ENCODE assay signal across 2 cellular contexts in the genomic region with DNA sequence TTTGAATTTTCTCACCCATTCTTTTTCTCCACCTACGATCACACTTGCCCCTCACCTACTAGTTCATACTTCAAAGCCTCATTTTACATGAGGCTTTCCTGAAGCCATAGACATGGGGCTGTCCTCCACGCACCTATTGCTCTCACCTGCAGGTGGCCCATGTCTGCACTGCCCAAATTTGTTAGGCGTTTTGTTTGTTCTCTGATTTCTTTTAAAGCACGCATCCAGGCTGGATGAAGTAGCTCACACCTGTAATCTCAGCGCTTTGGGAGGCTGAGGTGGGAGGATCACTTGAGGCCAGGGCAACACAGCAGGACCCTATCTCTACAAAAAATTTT.
TF ChIP-seq lines count a peak whose summit lies in the region.

No MANE protein-coding gene starts in this region.

TF ChIP-seq in GM12878, 131 proteins besides CTCF, POLR2A, EP300 and RAD21 (continued from another document):
- TF ChIP-seq, protein P1, sequence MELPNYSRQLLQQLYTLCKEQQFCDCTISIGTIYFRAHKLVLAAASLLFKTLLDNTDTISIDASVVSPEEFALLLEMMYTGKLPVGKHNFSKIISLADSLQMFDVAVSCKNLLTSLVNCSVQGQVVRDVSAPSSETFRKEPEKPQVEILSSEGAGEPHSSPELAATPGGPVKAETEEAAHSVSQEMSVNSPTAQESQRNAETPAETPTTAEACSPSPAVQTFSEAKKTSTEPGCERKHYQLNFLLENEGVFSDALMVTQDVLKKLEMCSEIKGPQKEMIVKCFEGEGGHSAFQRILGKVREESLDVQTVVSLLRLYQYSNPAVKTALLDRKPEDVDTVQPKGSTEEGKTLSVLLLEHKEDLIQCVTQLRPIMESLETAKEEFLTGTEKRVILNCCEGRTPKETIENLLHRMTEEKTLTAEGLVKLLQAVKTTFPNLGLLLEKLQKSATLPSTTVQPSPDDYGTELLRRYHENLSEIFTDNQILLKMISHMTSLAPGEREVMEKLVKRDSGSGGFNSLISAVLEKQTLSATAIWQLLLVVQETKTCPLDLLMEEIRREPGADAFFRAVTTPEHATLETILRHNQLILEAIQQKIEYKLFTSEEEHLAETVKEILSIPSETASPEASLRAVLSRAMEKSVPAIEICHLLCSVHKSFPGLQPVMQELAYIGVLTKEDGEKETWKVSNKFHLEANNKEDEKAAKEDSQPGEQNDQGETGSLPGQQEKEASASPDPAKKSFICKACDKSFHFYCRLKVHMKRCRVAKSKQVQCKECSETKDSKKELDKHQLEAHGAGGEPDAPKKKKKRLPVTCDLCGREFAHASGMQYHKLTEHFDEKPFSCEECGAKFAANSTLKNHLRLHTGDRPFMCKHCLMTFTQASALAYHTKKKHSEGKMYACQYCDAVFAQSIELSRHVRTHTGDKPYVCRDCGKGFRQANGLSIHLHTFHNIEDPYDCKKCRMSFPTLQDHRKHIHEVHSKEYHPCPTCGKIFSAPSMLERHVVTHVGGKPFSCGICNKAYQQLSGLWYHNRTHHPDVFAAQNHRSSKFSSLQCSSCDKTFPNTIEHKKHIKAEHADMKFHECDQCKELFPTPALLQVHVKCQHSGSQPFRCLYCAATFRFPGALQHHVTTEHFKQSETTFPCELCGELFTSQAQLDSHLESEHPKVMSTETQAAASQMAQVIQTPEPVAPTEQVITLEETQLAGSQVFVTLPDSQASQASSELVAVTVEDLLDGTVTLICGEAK (IDR thresholded peaks at IDR 0.05; ENCODE audit: borderline replicate concordance) = peak; percentile 22; the same call in 1 of the 2 replicates

TF ChIP-seq in SK-N-SH treated with all-trans-retinoic acid at 6 μM for 48 hours, 23 proteins besides CTCF, POLR2A, EP300 and RAD21 (continued from another document):
- TF ChIP-seq, protein P2, sequence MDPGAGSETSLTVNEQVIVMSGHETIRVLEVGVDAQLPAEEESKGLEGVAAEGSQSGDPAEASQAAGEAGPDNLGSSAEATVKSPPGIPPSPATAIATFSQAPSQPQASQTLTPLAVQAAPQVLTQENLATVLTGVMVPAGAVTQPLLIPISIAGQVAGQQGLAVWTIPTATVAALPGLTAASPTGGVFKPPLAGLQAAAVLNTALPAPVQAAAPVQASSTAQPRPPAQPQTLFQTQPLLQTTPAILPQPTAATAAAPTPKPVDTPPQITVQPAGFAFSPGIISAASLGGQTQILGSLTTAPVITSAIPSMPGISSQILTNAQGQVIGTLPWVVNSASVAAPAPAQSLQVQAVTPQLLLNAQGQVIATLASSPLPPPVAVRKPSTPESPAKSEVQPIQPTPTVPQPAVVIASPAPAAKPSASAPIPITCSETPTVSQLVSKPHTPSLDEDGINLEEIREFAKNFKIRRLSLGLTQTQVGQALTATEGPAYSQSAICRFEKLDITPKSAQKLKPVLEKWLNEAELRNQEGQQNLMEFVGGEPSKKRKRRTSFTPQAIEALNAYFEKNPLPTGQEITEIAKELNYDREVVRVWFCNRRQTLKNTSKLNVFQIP (CRISPR knock-in tag; IDR thresholded peaks at IDR 0.05; ENCODE audit: borderline replicate concordance, low read depth) = no peak
- TF ChIP-seq GLIS3 (CRISPR knock-in tag; IDR thresholded peaks at IDR 0.05) = no peak
- no peak for TF ChIP-seq TCF4 (CRISPR knock-in tag; IDR thresholded peaks at IDR 0.05; ENCODE audit: borderline replicate concordance)
- TF ChIP-seq, protein P3, sequence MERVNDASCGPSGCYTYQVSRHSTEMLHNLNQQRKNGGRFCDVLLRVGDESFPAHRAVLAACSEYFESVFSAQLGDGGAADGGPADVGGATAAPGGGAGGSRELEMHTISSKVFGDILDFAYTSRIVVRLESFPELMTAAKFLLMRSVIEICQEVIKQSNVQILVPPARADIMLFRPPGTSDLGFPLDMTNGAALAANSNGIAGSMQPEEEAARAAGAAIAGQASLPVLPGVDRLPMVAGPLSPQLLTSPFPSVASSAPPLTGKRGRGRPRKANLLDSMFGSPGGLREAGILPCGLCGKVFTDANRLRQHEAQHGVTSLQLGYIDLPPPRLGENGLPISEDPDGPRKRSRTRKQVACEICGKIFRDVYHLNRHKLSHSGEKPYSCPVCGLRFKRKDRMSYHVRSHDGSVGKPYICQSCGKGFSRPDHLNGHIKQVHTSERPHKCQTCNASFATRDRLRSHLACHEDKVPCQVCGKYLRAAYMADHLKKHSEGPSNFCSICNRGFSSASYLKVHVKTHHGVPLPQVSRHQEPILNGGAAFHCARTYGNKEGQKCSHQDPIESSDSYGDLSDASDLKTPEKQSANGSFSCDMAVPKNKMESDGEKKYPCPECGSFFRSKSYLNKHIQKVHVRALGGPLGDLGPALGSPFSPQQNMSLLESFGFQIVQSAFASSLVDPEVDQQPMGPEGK (CRISPR knock-in tag; IDR thresholded peaks at IDR 0.05; ENCODE audit: borderline replicate concordance) = no peak
- TF ChIP-seq ZFP3 (CRISPR knock-in tag; IDR thresholded peaks at IDR 0.05) = no peak
- TF ChIP-seq SNAI2 (CRISPR knock-in tag; IDR thresholded peaks at IDR 0.05) = no peak
- TF ChIP-seq ARNTL (CRISPR knock-in tag; IDR thresholded peaks at IDR 0.05; ENCODE audit: borderline replicate concordance, low read depth) = no peak
- TF ChIP-seq TOX (CRISPR knock-in tag; IDR thresholded peaks at IDR 0.05; ENCODE audit: borderline replicate concordance) = no peak
- TF ChIP-seq, protein P4, sequence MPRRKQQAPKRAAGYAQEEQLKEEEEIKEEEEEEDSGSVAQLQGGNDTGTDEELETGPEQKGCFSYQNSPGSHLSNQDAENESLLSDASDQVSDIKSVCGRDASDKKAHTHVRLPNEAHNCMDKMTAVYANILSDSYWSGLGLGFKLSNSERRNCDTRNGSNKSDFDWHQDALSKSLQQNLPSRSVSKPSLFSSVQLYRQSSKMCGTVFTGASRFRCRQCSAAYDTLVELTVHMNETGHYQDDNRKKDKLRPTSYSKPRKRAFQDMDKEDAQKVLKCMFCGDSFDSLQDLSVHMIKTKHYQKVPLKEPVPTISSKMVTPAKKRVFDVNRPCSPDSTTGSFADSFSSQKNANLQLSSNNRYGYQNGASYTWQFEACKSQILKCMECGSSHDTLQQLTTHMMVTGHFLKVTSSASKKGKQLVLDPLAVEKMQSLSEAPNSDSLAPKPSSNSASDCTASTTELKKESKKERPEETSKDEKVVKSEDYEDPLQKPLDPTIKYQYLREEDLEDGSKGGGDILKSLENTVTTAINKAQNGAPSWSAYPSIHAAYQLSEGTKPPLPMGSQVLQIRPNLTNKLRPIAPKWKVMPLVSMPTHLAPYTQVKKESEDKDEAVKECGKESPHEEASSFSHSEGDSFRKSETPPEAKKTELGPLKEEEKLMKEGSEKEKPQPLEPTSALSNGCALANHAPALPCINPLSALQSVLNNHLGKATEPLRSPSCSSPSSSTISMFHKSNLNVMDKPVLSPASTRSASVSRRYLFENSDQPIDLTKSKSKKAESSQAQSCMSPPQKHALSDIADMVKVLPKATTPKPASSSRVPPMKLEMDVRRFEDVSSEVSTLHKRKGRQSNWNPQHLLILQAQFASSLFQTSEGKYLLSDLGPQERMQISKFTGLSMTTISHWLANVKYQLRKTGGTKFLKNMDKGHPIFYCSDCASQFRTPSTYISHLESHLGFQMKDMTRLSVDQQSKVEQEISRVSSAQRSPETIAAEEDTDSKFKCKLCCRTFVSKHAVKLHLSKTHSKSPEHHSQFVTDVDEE (CRISPR knock-in tag; IDR thresholded peaks at IDR 0.05) = no peak
- no peak for TF ChIP-seq RARB (CRISPR knock-in tag; IDR thresholded peaks at IDR 0.05)
- no peak for TF ChIP-seq ZNF8 (CRISPR knock-in tag; IDR thresholded peaks at IDR 0.05)
- TF ChIP-seq PPARA (CRISPR knock-in tag; IDR thresholded peaks at IDR 0.05; ENCODE audit: borderline replicate concordance) = no peak
